Comparison of ENCODE assay signal across 11 cellular contexts in the genomic region with DNA sequence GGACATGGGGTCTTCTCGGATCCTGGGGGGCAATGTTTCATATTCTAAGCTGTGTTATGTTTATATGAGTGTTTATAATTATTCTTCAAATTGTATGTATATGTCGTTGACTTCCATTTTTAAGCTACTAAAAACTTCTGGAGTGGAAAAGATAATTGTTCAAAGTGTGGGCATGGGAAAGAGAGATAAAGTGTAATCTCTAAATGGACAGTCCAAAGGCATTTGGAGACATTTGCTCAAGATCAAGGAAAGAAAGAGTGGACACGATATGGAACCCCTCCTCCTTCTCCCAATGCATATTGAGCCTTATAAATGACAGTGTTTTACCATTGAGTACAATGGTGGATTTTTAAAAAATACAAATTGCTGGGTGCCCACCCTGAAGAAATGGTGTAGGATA.
"Had no signal": no experiment of that assay in that cellular context is flagged by ENCODE, and none has a peak within 500 bp of the region (broad histone marks: within the 10 kb centered on the region; RNA-seq: fewer than 3 reads in every experiment).

No MANE protein-coding gene starts in this region.

- H3K4me3 Mint-ChIP-seq: GM23338, H9, HFFc6 had no signal

- H3K4me3 ChIP-seq: GM23248, GM23338, HAP-1 had no signal

- H3K4me1 Mint-ChIP-seq: GM23338, H9 had no signal

- H3K36me3 ChIP-seq: HAP-1 had no signal

- H3K9me3 ChIP-seq: HAP-1 had no signal

- H3K27ac Mint-ChIP-seq: GM23338, H9, HFFc6 had no signal

- ATAC-seq: GM23338, HCT116 had no signal

- H3K4me2 ChIP-seq: GM23338 had no signal

- H3K9me3 Mint-ChIP-seq: HFFc6 had no signal

- H3K9ac ChIP-seq: GM23248 had no signal

- DNase-seq: GM23248, GOT3, H7, H9, HCEC 1CT, HFFc6 had no signal

- FAIRE-seq: H1, H54 had no signal

- H3K27ac ChIP-seq: GM23248 had no signal

- H2AFZ ChIP-seq: GM23248, GM23338 had no signal
